Comparison of ENCODE assay signal across 24 cellular contexts in genomic region chr4:169278669-169279068, GRCh38.
"Had no signal": no experiment of that assay in that cellular context is flagged by ENCODE, and none has a peak within 500 bp of the region (broad histone marks: within the 10 kb centered on the region; RNA-seq: fewer than 3 reads in every experiment).

No MANE protein-coding gene starts in this region.

- FAIRE-seq: bronchial epithelial cell, TTC549 had no signal

- DNase-seq: activated CD4-positive, alpha-beta T cell treated with anti-CD3 and anti-CD28 coated beads for 4 hours; activated CD4-positive, alpha-beta T cell treated with anti-CD3 and anti-CD28 coated beads, Interleukin-2, amount 50 U/mL, for 4 hours; activated CD8-positive, alpha-beta memory T cell treated with anti-CD3 and anti-CD28 coated beads, Interleukin-2, amount 50 U/mL, for 48 hours; activated CD8-positive, alpha-beta T cell treated with anti-CD3 and anti-CD28 coated beads, Interleukin-2, amount 10 ng/mL, durations not matched to agents 7 days and 5 days; activated naive CD4-positive, alpha-beta T cell treated with anti-CD3 and anti-CD28 coated beads, Interleukin-2, amount 50 U/mL, for 16 hours; activated naive CD8-positive, alpha-beta T cell treated with anti-CD3 and anti-CD28 coated beads, Interleukin-2, amount 10 ng/mL, durations not matched to agents 7 days and 5 days; activated T-cell treated with anti-CD3 and anti-CD28 coated beads, Interleukin-2, amount 50 U/mL, for 1 hour; aorta; central memory CD4-positive, alpha-beta T cell; KG1; NCI-H1092 treated with DMSO at 0.1 percent for 48 hours; NCI-H1417 treated with DMSO at 0.1 percent for 48 hours; NCI-H1694 treated with DMSO at 0.1 percent for 48 hours; NCI-H2029 treated with DMSO at 0.1 percent for 48 hours; NCI-H345; NCI-H510A; PC-9; SHP77 treated with DMSO at 0.1 percent for 48 hours; T-cell; T-helper 2 cell; T1000; WERI-Rb-1 had no signal

- H2AFZ ChIP-seq: PC-9 had no signal

- H3K27ac ChIP-seq: PC-9, WERI-Rb-1 had no signal

- H3K36me3 ChIP-seq: WERI-Rb-1 had no signal

- H3K4me3 ChIP-seq: PC-9 had no signal

- H3K4me2 ChIP-seq: PC-9 had no signal

- ATAC-seq: activated CD8-positive, alpha-beta T cell treated with anti-CD3 and anti-CD28 coated beads, Interleukin-2, amount 10 ng/mL, durations not matched to agents 7 days and 5 days; T-cell had no signal
